In the genomic region with DNA sequence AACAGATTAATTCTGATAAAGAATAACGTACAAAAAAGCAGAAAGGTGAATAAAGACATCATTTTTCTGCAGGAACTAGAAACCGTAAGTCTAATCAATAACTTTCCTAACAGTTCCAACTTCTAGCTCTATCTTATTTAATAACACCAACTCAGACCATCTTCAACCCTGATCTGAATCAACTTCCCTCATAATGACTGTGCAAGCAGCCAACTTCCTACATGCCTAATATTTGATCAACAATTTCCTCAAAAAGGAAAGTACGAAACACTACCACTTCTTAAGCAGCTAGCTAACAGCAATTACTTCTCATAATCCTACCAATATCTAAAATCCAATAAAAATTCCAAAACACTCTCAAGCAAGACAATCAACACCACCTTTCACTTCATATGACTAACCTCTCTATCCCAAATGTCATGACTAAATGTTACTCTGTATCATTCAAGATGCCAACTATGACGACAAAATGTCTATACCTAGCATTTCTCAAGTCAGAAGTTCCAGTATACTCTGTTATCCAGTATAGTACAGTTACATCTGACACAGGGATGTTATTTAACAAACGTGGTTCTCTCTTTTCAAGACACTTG, we compare ENCODE assay signal across 8 cellular contexts. TPM values are rescaled to one million over a fixed set of nuclear protein-coding genes. Genes with fewer than 3 reads are reported as not detected.
DNase-seq lines count a peak whose midpoint lies in the region; ATAC-seq, FAIRE-seq and TF ChIP-seq lines count a peak whose summit lies in the region.

No MANE protein-coding gene starts in this region.

- intact Hi-C loops in HepG2 (cut with micrococcal nuclease; ENCODE audit: unreplicated experiment) (loop anchor here (5.0 kb wide), 1 partner anchor 68 kb away; no protein-coding TSS in a partner anchor), upper lobe of right lung (cut with DNase I) (no loop called here)

- H3K27me3 Mint-ChIP-seq in activated naive CD8-positive, alpha-beta T cell treated with anti-CD3 and anti-CD28 coated beads, Interleukin-2, amount 50 U/mL, for 24 hours: peaks cover 2% of the 10 kb centered on the region

- no peak for TF ChIP-seq RAD21 in HepG2 (CRISPR knock-in tag; IDR thresholded peaks at IDR 0.05)

- TF ChIP-seq EP300 in HepG2 (IDR thresholded peaks at IDR 0.05; ENCODE audit: low read depth in 2 of 2, low read length in 2 of 2): no peak
- no peak for TF ChIP-seq EP300 in HepG2 (CRISPR knock-in tag; IDR thresholded peaks at IDR 0.05; ENCODE audit: borderline replicate concordance)

- peak overlapping the region; percentile 90 for H3K27ac Mint-ChIP-seq in activated naive CD8-positive, alpha-beta T cell treated with anti-CD3 and anti-CD28 coated beads, Interleukin-2, amount 50 U/mL, for 24 hours

- no peak for DNase-seq in BJ (ENCODE audit: low read depth)
- peak; percentile 3 for DNase-seq in HTR-8/SVneo (ENCODE audit: insufficient read length, low spot score)
- DNase-seq in activated naive CD8-positive, alpha-beta T cell treated with anti-CD3 and anti-CD28 coated beads, Interleukin-2, amount 50 U/mL, for 24 hours: no peak
- DNase-seq in HepG2 (ENCODE audit: low spot score): no peak
- no peak for DNase-seq in upper lobe of right lung
- DNase-seq in GM12892 (ENCODE audit: insufficient read length): no peak
- no peak for DNase-seq in NCI-H1417 treated with DMSO at 0.1 percent for 48 hours (lab: John Stamatoyannopoulos, UW)

- H3K4me2 ChIP-seq in HepG2 (ENCODE audit: low read depth, low read length): peak overlapping the region; percentile 72

- no TSS peak for BruUV-seq in HepG2 (replicated peaks; lab: Mats Ljungman, UMichigan)

- peaks cover 21% of the 10 kb centered on the region for H3K36me3 Mint-ChIP-seq in activated naive CD8-positive, alpha-beta T cell treated with anti-CD3 and anti-CD28 coated beads, Interleukin-2, amount 50 U/mL, for 24 hours (ENCODE audit: low read depth)

- no peaks in the 10 kb centered on the region for H3K9me3 ChIP-seq in HepG2 (ENCODE audit: low read length)
- no peaks in the 10 kb centered on the region for H3K9me3 ChIP-seq in upper lobe of right lung

- CTCF ChIA-PET in BJ (lab: Yijun Ruan, JAX): no interaction called here
- CTCF ChIA-PET in HepG2 (lab: Yijun Ruan, JAX; ENCODE audit: low intra/inter-chr PET ratio, low total read pairs): no interaction called here

- H3K9ac ChIP-seq in HepG2 (ENCODE audit: insufficient read depth, low read depth, low read length): peak overlapping the region; percentile 92

- H3K4me3 ChIP-seq in BJ (ENCODE audit: low read depth, low read length) (peak overlapping the region; percentile 97), HepG2 (replicated peaks in 1 of 3; ENCODE audit: insufficient read depth in 1 of 3, low read depth in 2 of 3, low read length in 3 of 3) (peak overlapping the region; percentile 79 to 98 (median 96); a peak in 5 of 6 replicates), upper lobe of right lung (peak overlapping the region; percentile 95)

- ATAC-seq in activated naive CD8-positive, alpha-beta T cell treated with anti-CD3 and anti-CD28 coated beads, Interleukin-2, amount 50 U/mL, for 24 hours: peak; percentile 47
- ATAC-seq in HepG2 (no peak), upper lobe of right lung (no peak), GM19455 (IDR thresholded peaks at IDR 0.05; ENCODE audit: unreplicated experiment) (no peak)

- no peak for TF ChIP-seq CTCF in BJ (IDR thresholded peaks at IDR 0.05; ENCODE audit: insufficient read depth, low read depth, low read length)
- no peak for TF ChIP-seq CTCF in HepG2 (CRISPR knock-in tag; IDR thresholded peaks at IDR 0.05)
- no peak for TF ChIP-seq CTCF in upper lobe of right lung (IDR thresholded peaks at IDR 0.05)

- no peaks in the 10 kb centered on the region for H3K27me3 ChIP-seq in BJ (ENCODE audit: control insufficient read depth, insufficient read depth, low read length)
- no peaks in the 10 kb centered on the region; a peak in 1 of 5 replicates for H3K27me3 ChIP-seq in HepG2 (ENCODE audit: control insufficient read depth in 1 of 2, insufficient read depth in 2 of 2, low read length in 2 of 2)
- H3K27me3 ChIP-seq in upper lobe of right lung: no peaks in the 10 kb centered on the region

- no peak for FAIRE-seq in HTR-8/SVneo (lab: Jason Lieb, UNC)
- FAIRE-seq in HepG2 (lab: Jason Lieb, UNC): peak; percentile 53
- FAIRE-seq in GM12892 (lab: Jason Lieb, UNC): no peak

- H3K79me2 ChIP-seq in HepG2 (ENCODE audit: insufficient read depth, low read length): peaks cover 58% of the 10 kb centered on the region

- TF ChIP-seq POLR2A in HepG2 (IDR thresholded peaks at IDR 0.05; ENCODE audit: insufficient read depth in 1 of 2, low read depth in 2 of 2, low read length in 2 of 2) (no peak), GM12892 (IDR thresholded peaks at IDR 0.05; ENCODE audit: low read depth, low read length) (no peak)

- peak overlapping the region; percentile 78 for H3K27ac ChIP-seq in HepG2 (ENCODE audit: extremely low read length, insufficient read depth, low read length)
- H3K27ac ChIP-seq in upper lobe of right lung: peak overlapping the region; percentile 98

- H3K4me1 Mint-ChIP-seq in activated naive CD8-positive, alpha-beta T cell treated with anti-CD3 and anti-CD28 coated beads, Interleukin-2, amount 50 U/mL, for 24 hours: peaks cover 58% of the 10 kb centered on the region

- POLR2A ChIA-PET in BJ (lab: Charles Lee) (no interaction called here), HepG2 (lab: Yijun Ruan, JAX) (no interaction called here)

- peaks cover 6% of the 10 kb centered on the region for H4K20me1 ChIP-seq in HepG2 (ENCODE audit: insufficient read depth, low read length)

- H3K4me1 ChIP-seq in HepG2 (ENCODE audit: insufficient read depth, low read length) (peaks cover 34% of the 10 kb centered on the region), upper lobe of right lung (peaks cover 30% of the 10 kb centered on the region)

- H3K9me3 Mint-ChIP-seq in activated naive CD8-positive, alpha-beta T cell treated with anti-CD3 and anti-CD28 coated beads, Interleukin-2, amount 50 U/mL, for 24 hours: no peaks in the 10 kb centered on the region

- peak overlapping the region; percentile 99 for H3K4me3 Mint-ChIP-seq in activated naive CD8-positive, alpha-beta T cell treated with anti-CD3 and anti-CD28 coated beads, Interleukin-2, amount 50 U/mL, for 24 hours

- no peaks in the 10 kb centered on the region for H3K36me3 ChIP-seq in BJ (ENCODE audit: control insufficient read depth, insufficient read depth, low read length)
- no peaks in the 10 kb centered on the region for H3K36me3 ChIP-seq in HepG2 (replicated peaks in 1 of 2; ENCODE audit: control insufficient read depth in 1 of 2, insufficient read depth in 2 of 2, low read length in 2 of 2)
- H3K36me3 ChIP-seq in upper lobe of right lung: no peaks in the 10 kb centered on the region

- in situ Hi-C loops in HepG2 (cut with HindIII; ENCODE audit: extremely low pct_ligation_motif_present, low pct_unique_long_range_greater_than_20kb): no loop called here

- WGBS in HepG2 (ENCODE audit: low lambda C conversion rate): 15% methylated on average over 5 of the region's 5 CpGs

- H2AFZ ChIP-seq in HepG2 (ENCODE audit: low read length): no peak overlapping the region

TF ChIP-seq in HepG2, 621 proteins besides CTCF, POLR2A, EP300 and RAD21:
- TF ChIP-seq ZNF549 (CRISPR knock-in tag; IDR thresholded peaks at IDR 0.05) (no peak), ZNF839 (CRISPR knock-in tag; IDR thresholded peaks at IDR 0.05; ENCODE audit: borderline replicate concordance) (no peak), SCMH1 (CRISPR knock-in tag; IDR thresholded peaks at IDR 0.05; ENCODE audit: borderline replicate concordance) (no peak), CREB1 (IDR thresholded peaks at IDR 0.05) (peak; percentile 48; the same call in 1 of the 2 replicates), CREB1 (CRISPR knock-in tag; IDR thresholded peaks at IDR 0.05) (no peak), ZNF776 (CRISPR knock-in tag; IDR thresholded peaks at IDR 0.05) (no peak)

RNA-seq across cellular contexts. Expression of a gene that starts 1.7 kb away (rescaled TPM):
- 14.8 and 31.2 TPM in 2 replicates for polyA plus RNA-seq in BJ (2011; rRNA removed)
- polyA minus RNA-seq in BJ (2011; rRNA and poly(A)+ RNA removed): 29.6 and 32.8 TPM in 2 replicates
- 51.3 and 69.9 TPM in 2 replicates for total RNA-seq in HepG2 (2016; rRNA removed; fragmentation: Illumina TruSeq; extraction: Trizol)
- total RNA-seq in HepG2 (2016; cell fraction: cytosol; rRNA removed; fragmentation: Illumina TruSeq; extraction: Trizol; ENCODE audit: low read depth): 29.6 and 29.8 TPM in 2 replicates
- 50.2 and 74.8 TPM in 2 replicates for total RNA-seq in HepG2 (2016; cell fraction: insoluble cytoplasmic fraction; rRNA removed; fragmentation: Illumina TruSeq; extraction: Trizol)
- 43.1 and 50.1 TPM in 2 replicates for total RNA-seq in HepG2 (2016; cell fraction: membrane; rRNA removed; fragmentation: Illumina TruSeq; extraction: Trizol)
- total RNA-seq in HepG2 (2016; cell fraction: nucleus; rRNA removed; fragmentation: Illumina TruSeq; extraction: Trizol): 44.2 and 48.1 TPM in 2 replicates
- polyA plus RNA-seq in HepG2 (2011; rRNA removed): 15.0 and 20.5 TPM in 2 replicates
- polyA plus RNA-seq in HepG2 (2011; cell fraction: cytosol; rRNA removed): 9.4 and 15.8 TPM in 2 replicates
- 9.0 and 10.7 TPM in 2 replicates for polyA plus RNA-seq in HepG2 (2011; cell fraction: nucleus; rRNA removed)
- 20.6 and 22.4 TPM in 2 replicates for polyA plus RNA-seq in HepG2 (2012)
- 12.9 and 14.0 TPM in 2 replicates for polyA plus RNA-seq in HepG2 (2016; cell fraction: cytosol; fragmentation: Illumina TruSeq; extraction: Trizol; ENCODE audit: low read depth)
- 55.5 and 57.5 TPM in 2 replicates for polyA plus RNA-seq in HepG2 (2016; cell fraction: insoluble cytoplasmic fraction; fragmentation: Illumina TruSeq; extraction: Trizol; ENCODE audit: low read depth)
- polyA plus RNA-seq in HepG2 (2016; cell fraction: membrane; fragmentation: Illumina TruSeq; extraction: Trizol; ENCODE audit: low read depth): 28.6 and 30.4 TPM in 2 replicates
- 26.9 and 28.0 TPM in 2 replicates for polyA plus RNA-seq in HepG2 (2016; cell fraction: nucleus; fragmentation: Illumina TruSeq; extraction: Trizol; ENCODE audit: insufficient read depth, low read depth)
- polyA minus RNA-seq in HepG2 (2011; rRNA and poly(A)+ RNA removed; ENCODE audit: low replicate concordance): 18.7 and 51.1 TPM in 2 replicates
- 22.5 and 23.4 TPM in 2 replicates for polyA minus RNA-seq in HepG2 (2011; cell fraction: cytosol; rRNA and poly(A)+ RNA removed)
- polyA minus RNA-seq in HepG2 (2011; cell fraction: nucleus; rRNA and poly(A)+ RNA removed): 118 and 125 TPM in 2 replicates
- total RNA-seq in upper lobe of right lung: 38.7 TPM
- 35.9 TPM for polyA plus RNA-seq in GM12892 (2012; ENCODE audit: missing spikeins)
